Comparison of ENCODE assay signal across 40 cellular contexts in genomic region chr17:12134101-12134500, GRCh38.
"Had no signal": no experiment of that assay in that cellular context is flagged by ENCODE, and none has a peak within 500 bp of the region (broad histone marks: within the 10 kb centered on the region; RNA-seq: fewer than 3 reads in every experiment).

No MANE protein-coding gene starts in this region.

- H3K4me1 ChIP-seq: adrenal gland, ascending aorta, body of pancreas, breast epithelium had no signal

- H3K4me3 Mint-ChIP-seq: activated naive CD4-positive, alpha-beta T cell treated with anti-CD3 and anti-CD28 coated beads for 36 hours; activated naive CD4-positive, alpha-beta T cell treated with anti-CD3 and anti-CD28 coated beads, Interleukin-2, amount 10 ng/mL, durations not matched to agents 7 days and 5 days; activated naive CD4-positive, alpha-beta T cell treated with anti-CD3 and anti-CD28 coated beads, Interleukin-2, amount 50 U/mL, for 24 hours; activated naive CD8-positive, alpha-beta T cell; activated naive CD8-positive, alpha-beta T cell treated with anti-CD3 and anti-CD28 coated beads for 36 hours; activated naive CD8-positive, alpha-beta T cell treated with anti-CD3 and anti-CD28 coated beads, Interleukin-2, amount 10 ng/mL, durations not matched to agents 7 days and 5 days; activated naive CD8-positive, alpha-beta T cell treated with anti-CD3 and anti-CD28 coated beads, Interleukin-2, amount 50 U/mL, for 24 hours; activated T-cell treated with anti-CD3 and anti-CD28 coated beads, Interleukin-2, amount 50 U/mL, for 24 hours; activated T-cell treated with anti-CD3 and anti-CD28 coated beads, Interleukin-2, amount 50 U/mL, for 4 hours; activated T-cell treated with anti-CD3 and anti-CD28 coated beads, Interleukin-2, amount 50 U/mL, for 72 hours; activated T-helper 1 cell treated with anti-CD3 and anti-CD28 coated beads, Interleukin-12 subunit alpha, Interleukin-12 subunit beta, Interleukin-2, Interleukin-4 antibody, amounts not matched to agents 30 ng/mL and 10 ng/mL and 1 ng/mL, durations not matched to agents 14 hours and 24 hours and 36 hours; activated T-helper 17 cell treated with anti-CD3 and anti-CD28 coated beads, Interleukin-2, amount 50 U/mL, for 72 hours; brain; central memory CD8-positive, alpha-beta T cell had no signal

- H3K4me1 Mint-ChIP-seq: activated naive CD4-positive, alpha-beta T cell treated with anti-CD3 and anti-CD28 coated beads, Interleukin-2, amount 10 ng/mL, durations not matched to agents 7 days and 5 days; activated naive CD4-positive, alpha-beta T cell treated with anti-CD3 and anti-CD28 coated beads, Interleukin-2, amount 50 U/mL, for 24 hours; activated naive CD8-positive, alpha-beta T cell treated with anti-CD3 and anti-CD28 coated beads for 36 hours; activated naive CD8-positive, alpha-beta T cell treated with anti-CD3 and anti-CD28 coated beads, Interleukin-2, amount 10 ng/mL, durations not matched to agents 7 days and 5 days; activated naive CD8-positive, alpha-beta T cell treated with anti-CD3 and anti-CD28 coated beads, Interleukin-2, amount 50 U/mL, for 24 hours; activated T-helper 17 cell treated with anti-CD3 and anti-CD28 coated beads, Interleukin-2, amount 50 U/mL, for 72 hours; brain; central memory CD8-positive, alpha-beta T cell had no signal

- H3K4me3 ChIP-seq: adrenal gland, ascending aorta, body of pancreas, breast epithelium, cardiac muscle cell had no signal

- H3K27ac Mint-ChIP-seq: activated naive CD4-positive, alpha-beta T cell treated with anti-CD3 and anti-CD28 coated beads for 36 hours; activated naive CD4-positive, alpha-beta T cell treated with anti-CD3 and anti-CD28 coated beads, Interleukin-2, amount 10 ng/mL, durations not matched to agents 7 days and 5 days; activated naive CD4-positive, alpha-beta T cell treated with anti-CD3 and anti-CD28 coated beads, Interleukin-2, amount 50 U/mL, for 72 hours; activated naive CD8-positive, alpha-beta T cell; activated naive CD8-positive, alpha-beta T cell treated with anti-CD3 and anti-CD28 coated beads for 36 hours; activated naive CD8-positive, alpha-beta T cell treated with anti-CD3 and anti-CD28 coated beads, Interleukin-2, amount 10 ng/mL, durations not matched to agents 7 days and 5 days; activated naive CD8-positive, alpha-beta T cell treated with anti-CD3 and anti-CD28 coated beads, Interleukin-2, amount 50 U/mL, for 24 hours; activated T-cell treated with anti-CD3 and anti-CD28 coated beads, Interleukin-2, amount 50 U/mL, for 24 hours; activated T-cell treated with anti-CD3 and anti-CD28 coated beads, Interleukin-2, amount 50 U/mL, for 72 hours; activated T-helper 1 cell treated with anti-CD3 and anti-CD28 coated beads, Interleukin-12 subunit alpha, Interleukin-12 subunit beta, Interleukin-2, Interleukin-4 antibody, amounts not matched to agents 30 ng/mL and 10 ng/mL and 1 ng/mL, durations not matched to agents 14 hours and 24 hours and 36 hours; activated T-helper 17 cell treated with anti-CD3 and anti-CD28 coated beads, Interleukin-2, amount 50 U/mL, for 72 hours; activated T-helper 2 cell treated with anti-CD3 and anti-CD28 coated beads, Interferon-gamma antibody, Interleukin-2, Interleukin-4, amounts not matched to agents 10 μg/mL and 5 μg/mL and 100 μg/mL, durations not matched to agents 14 hours and 24 hours and 36 hours; brain had no signal

- H3K9me3 Mint-ChIP-seq: activated T-helper 17 cell treated with anti-CD3 and anti-CD28 coated beads, Interleukin-2, amount 50 U/mL, for 72 hours had no signal

- FAIRE-seq: bronchial epithelial cell had no signal

- DNase-seq: activated effector memory CD4-positive, alpha-beta T cell treated with anti-CD3 and anti-CD28 coated beads, Interleukin-2, amount 50 U/mL, for 16 hours; activated effector memory CD4-positive, alpha-beta T cell treated with Interleukin-2 at 50 U/mL for 16 hours; activated gamma-delta T cell; activated gamma-delta T cell treated with Interleukin-2 at 50 U/mL for 16 hours; activated naive CD4-positive, alpha-beta T cell; activated naive CD4-positive, alpha-beta T cell treated with anti-CD3 and anti-CD28 coated beads for 36 hours; activated naive CD4-positive, alpha-beta T cell treated with anti-CD3 and anti-CD28 coated beads, Interleukin-2, amount 10 ng/mL, durations not matched to agents 7 days and 5 days; activated naive CD4-positive, alpha-beta T cell treated with anti-CD3 and anti-CD28 coated beads, Interleukin-2, amount 50 U/mL, for 16 hours; activated naive CD4-positive, alpha-beta T cell treated with Interleukin-2 at 50 U/mL for 16 hours; activated naive CD8-positive, alpha-beta T cell treated with anti-CD3 and anti-CD28 coated beads for 36 hours; activated naive CD8-positive, alpha-beta T cell treated with anti-CD3 and anti-CD28 coated beads, Interleukin-2, amount 10 ng/mL, durations not matched to agents 7 days and 5 days; activated naive CD8-positive, alpha-beta T cell treated with anti-CD3 and anti-CD28 coated beads, Interleukin-2, amount 50 U/mL, for 24 hours; activated T-cell treated with anti-CD3 and anti-CD28 coated beads for 4 hours; activated T-cell treated with anti-CD3 and anti-CD28 coated beads, Interleukin-2, amount 50 U/mL, for 1 hour; activated T-cell treated with anti-CD3 and anti-CD28 coated beads, Interleukin-2, amount 50 U/mL, for 24 hours; activated T-cell treated with anti-CD3 and anti-CD28 coated beads, Interleukin-2, amount 50 U/mL, for 4 hours; activated T-cell treated with anti-CD3 and anti-CD28 coated beads, Interleukin-2, amount 50 U/mL, for 48 hours; activated T-cell treated with anti-CD3 and anti-CD28 coated beads, Interleukin-2, amount 50 U/mL, for 72 hours; adrenal gland; amniotic stem cell; amygdala; anterior cingulate cortex; aorta; body of pancreas; brain microvascular endothelial cell; caudate nucleus; central memory CD4-positive, alpha-beta T cell; cerebellar nuclear complex had no signal

- H3K27me3 Mint-ChIP-seq: activated naive CD4-positive, alpha-beta T cell treated with anti-CD3 and anti-CD28 coated beads, Interleukin-2, amount 10 ng/mL, durations not matched to agents 7 days and 5 days; activated naive CD4-positive, alpha-beta T cell treated with anti-CD3 and anti-CD28 coated beads, Interleukin-2, amount 50 U/mL, for 24 hours; activated naive CD8-positive, alpha-beta T cell; activated naive CD8-positive, alpha-beta T cell treated with anti-CD3 and anti-CD28 coated beads for 36 hours; activated naive CD8-positive, alpha-beta T cell treated with anti-CD3 and anti-CD28 coated beads, Interleukin-2, amount 10 ng/mL, durations not matched to agents 7 days and 5 days; activated naive CD8-positive, alpha-beta T cell treated with anti-CD3 and anti-CD28 coated beads, Interleukin-2, amount 50 U/mL, for 24 hours; activated T-cell treated with anti-CD3 and anti-CD28 coated beads, Interleukin-2, amount 50 U/mL, for 24 hours; activated T-helper 17 cell treated with anti-CD3 and anti-CD28 coated beads, Interleukin-2, amount 50 U/mL, for 72 hours; brain; central memory CD8-positive, alpha-beta T cell had no signal

- H3K27me3 ChIP-seq: adrenal gland, ascending aorta, body of pancreas, brain microvascular endothelial cell, breast epithelium, cardiac muscle cell had no signal

- H3K9me3 ChIP-seq: adrenal gland, body of pancreas had no signal

- H3K27ac ChIP-seq: adrenal gland, ascending aorta, body of pancreas, brain microvascular endothelial cell, breast epithelium, cardiac muscle cell had no signal

- ATAC-seq: activated naive CD4-positive, alpha-beta T cell treated with anti-CD3 and anti-CD28 coated beads, Interleukin-2, amount 50 U/mL, for 72 hours; activated naive CD8-positive, alpha-beta T cell treated with anti-CD3 and anti-CD28 coated beads, Interleukin-2, amount 50 U/mL, for 24 hours; activated T-cell treated with anti-CD3 and anti-CD28 coated beads, Interleukin-2, amount 50 U/mL, for 4 hours; activated T-cell treated with anti-CD3 and anti-CD28 coated beads, Interleukin-2, amount 50 U/mL, for 72 hours; activated T-helper 17 cell treated with anti-CD3 and anti-CD28 coated beads, Interleukin-2, amount 50 U/mL, for 72 hours; body of pancreas had no signal
